ENCODE assay signal across 1 cellular context in genomic region chr17:40437095-40437732, GRCh38.
A peak's percentile ranks its signal among the peaks of the same experiment; 100 is the strongest.
TF ChIP-seq lines count a peak whose summit lies in the region.

No MANE protein-coding gene starts in this region.

TF ChIP-seq in K562, 482 proteins besides CTCF, POLR2A, EP300 and RAD21 (continued from another document and continues in another):
- TF ChIP-seq ZNF318 (IDR thresholded peaks at IDR 0.05; ENCODE audit: borderline replicate concordance in 1 of 2, low read depth in 1 of 2) (no peak), SP2 (IDR thresholded peaks at IDR 0.05; ENCODE audit: extremely low read depth, low read depth, low read length, poor library complexity, severe bottlenecking) (no peak), PYGO2 (tag; IDR thresholded peaks at IDR 0.05) (no peak), CLOCK (CRISPR knock-in tag; IDR thresholded peaks at IDR 0.05; ENCODE audit: borderline replicate concordance) (no peak), ATF6 (CRISPR knock-in tag; IDR thresholded peaks at IDR 0.05) (no peak), ZKSCAN8 (CRISPR knock-in tag; IDR thresholded peaks at IDR 0.05) (peak; percentile 67; the same call in 1 of the 2 replicates), CREM (IDR thresholded peaks at IDR 0.05; ENCODE audit: low read depth) (peak; percentile 59), ZNF76 (CRISPR knock-in tag; IDR thresholded peaks at IDR 0.05; ENCODE audit: borderline replicate concordance) (0 out of 2 replicates have a peak, but pooled peaks have one; percentile 47), IRF9 (tag; IDR thresholded peaks at IDR 0.05) (no peak), KDM5B (IDR thresholded peaks at IDR 0.05; ENCODE audit: insufficient replicate concordance, low read depth, low read length) (no peak), TCFL5 (CRISPR knock-in tag; conservative IDR thresholded peaks at IDR 0.05) (no peak), VEZF1 (CRISPR knock-in tag; IDR thresholded peaks at IDR 0.05) (peak; percentile 36; the same call in 1 of the 2 replicates), MXD1 (CRISPR knock-in tag; IDR thresholded peaks at IDR 0.05; ENCODE audit: borderline replicate concordance, poor library complexity, severe bottlenecking) (no peak), PRDM10 (IDR thresholded peaks at IDR 0.05; ENCODE audit: partially characterized antibody) (no peak), MXI1 (IDR thresholded peaks at IDR 0.05; ENCODE audit: low read depth, low read length) (no peak), HOMEZ (CRISPR knock-in tag; IDR thresholded peaks at IDR 0.05) (no peak), ELK1 (CRISPR knock-in tag; IDR thresholded peaks at IDR 0.05) (no peak), ZNF511 (CRISPR knock-in tag; IDR thresholded peaks at IDR 0.05) (no peak), NR3C1 (CRISPR knock-in tag; IDR thresholded peaks at IDR 0.05) (no peak), CBFA2T3 (IDR thresholded peaks at IDR 0.05) (peak; percentile 67), ZNF785 (CRISPR knock-in tag; IDR thresholded peaks at IDR 0.05) (no peak), MEF2D (tag; conservative IDR thresholded peaks at IDR 0.05; ENCODE audit: low read depth) (no peak), RCOR1 (IDR thresholded peaks at IDR 0.05; ENCODE audit: borderline replicate concordance in 1 of 2, low read depth in 2 of 2, low read length in 2 of 2) (peak in 1 of 2 experiments; percentile 90; a peak in 3 of 4 replicates), ZNF57 (CRISPR knock-in tag; IDR thresholded peaks at IDR 0.05) (no peak), HES1 (IDR thresholded peaks at IDR 0.05; ENCODE audit: low read depth) (no peak), HDAC3 (IDR thresholded peaks at IDR 0.05; ENCODE audit: borderline replicate concordance, partially characterized antibody) (no peak), CHD4 (IDR thresholded peaks at IDR 0.05; ENCODE audit: insufficient read depth, insufficient replicate concordance, low read depth, low read length, poor library complexity, severe bottlenecking) (peak; percentile 94), FOS (IDR thresholded peaks at IDR 0.05; ENCODE audit: extremely low read depth, insufficient read length) (no peak), ZNF699 (CRISPR knock-in tag; IDR thresholded peaks at IDR 0.05; ENCODE audit: insufficient replicate concordance) (no peak), ZNF140 (CRISPR knock-in tag; IDR thresholded peaks at IDR 0.05) (no peak)
